In genomic region chr9:27150758-27151431, GRCh38 we compare ENCODE assay signal across 20 cellular contexts. TPM values are rescaled to one million over a fixed set of nuclear protein-coding genes. Genes with fewer than 3 reads are reported as not detected.
A peak's percentile ranks its signal among the peaks of the same experiment; 100 is the strongest.
DNase-seq lines count a peak whose midpoint lies in the region; ATAC-seq and TF ChIP-seq lines count a peak whose summit lies in the region.
"Had no signal": no experiment of that assay in that cellular context is flagged by ENCODE, and none has a peak within 500 bp of the region (broad histone marks: within the 10 kb centered on the region; RNA-seq: fewer than 3 reads in every experiment).

No MANE protein-coding gene starts in this region.

- H3K4me1 Mint-ChIP-seq in nephron progenitor cell, result no peaks in the 10 kb centered on the region
- H3K4me1 Mint-ChIP-seq: activated B cell treated with CpG ODN at 0.5 μM for 24 hours; CD8-positive, alpha-beta memory T cell had no signal

- peak overlapping the region; percentile 3 for H3K27ac Mint-ChIP-seq in nephron progenitor cell
- H3K27ac Mint-ChIP-seq: activated B cell treated with CpG ODN at 0.5 μM for 24 hours; T-helper 1 cell treated with Interleukin-12 subunit alpha and Interleukin-12 subunit beta and Interleukin-4 antibody, amounts not matched to agents 30 μg/mL and 1 μg/mL, for 36 hours had no signal

- H3K4me3 ChIP-seq in AG04450 (ENCODE audit: low read depth, low read length) (no peak overlapping the region), fibroblast of lung (replicated peaks in 1 of 4; ENCODE audit: control extremely low read depth in 1 of 4, insufficient read depth in 1 of 4, low read depth in 3 of 4, low read length in 4 of 4) (no peak overlapping the region), Karpas-422 (ENCODE audit: low read length) (no peak overlapping the region), body of pancreas (no peak overlapping the region)
- H3K4me3 ChIP-seq: A549, upper lobe of right lung had no signal

- H3K27me3 ChIP-seq in AG04450 (ENCODE audit: control insufficient read depth, insufficient read depth, low read length) (no peaks in the 10 kb centered on the region), fibroblast of lung (ENCODE audit: control insufficient read depth, insufficient read depth, low read length) (no peaks in the 10 kb centered on the region), Karpas-422 (ENCODE audit: low read length) (no peaks in the 10 kb centered on the region), body of pancreas (no peaks in the 10 kb centered on the region)
- H3K27me3 ChIP-seq: brain microvascular endothelial cell, neutrophil, upper lobe of right lung had no signal

- POLR2A ChIA-PET in AG04450 (lab: Yijun Ruan, JAX), result interaction anchor here (1.1 kb wide), 1 partner anchor 25 kb away, joined by 3 read pairs; no protein-coding TSS in a partner anchor
- POLR2A ChIA-PET in RWPE1 (lab: Yijun Ruan, JAX; ENCODE audit: low non-redundant PET), result no interaction called here

- no peaks in the 10 kb centered on the region for H4K20me1 ChIP-seq in fibroblast of lung (ENCODE audit: control insufficient read depth, extremely low read depth, insufficient read depth, low read length)
- H4K20me1 ChIP-seq in Karpas-422 (ENCODE audit: insufficient read depth, low read depth, low read length), result no peaks in the 10 kb centered on the region

- 61 to 65% methylated on average over 5 of the region's 5 CpGs for WGBS in body of pancreas, 2 donors

- no peak for ATAC-seq in body of pancreas
- ATAC-seq: A549, upper lobe of right lung had no signal

- H3K79me2 ChIP-seq in fibroblast of lung (ENCODE audit: control insufficient read depth, insufficient read depth, low read length) (no peaks in the 10 kb centered on the region), Karpas-422 (ENCODE audit: low read length) (no peaks in the 10 kb centered on the region)

- H2AFZ ChIP-seq in fibroblast of lung (ENCODE audit: low read length) (no peak overlapping the region), Karpas-422 (ENCODE audit: low read length) (no peak overlapping the region)

- H3K4me1 ChIP-seq in fibroblast of lung (ENCODE audit: control insufficient read depth, extremely low read depth, insufficient read depth, low read length) (peaks cover 6% of the 10 kb centered on the region), Karpas-422 (ENCODE audit: low read length) (no peaks in the 10 kb centered on the region), body of pancreas (no peaks in the 10 kb centered on the region)

- intact Hi-C loops in body of pancreas (cut with DNase I), result no loop called here

- H3K9me3 ChIP-seq in AG04450 (ENCODE audit: control insufficient read depth, insufficient read depth, low read length), result no peaks in the 10 kb centered on the region; the same call in 1 of the 2 replicates
- no peaks in the 10 kb centered on the region for H3K9me3 ChIP-seq in fibroblast of lung (ENCODE audit: control insufficient read depth, insufficient read depth, low read depth, low read length)
- H3K9me3 ChIP-seq in Karpas-422 (ENCODE audit: low read length), result no peaks in the 10 kb centered on the region
- H3K9me3 ChIP-seq in body of pancreas, result no peaks in the 10 kb centered on the region
- H3K9me3 ChIP-seq: A549, neutrophil, upper lobe of right lung had no signal

- H3K4me2 ChIP-seq in fibroblast of lung (ENCODE audit: extremely low read depth, insufficient read depth, low read length), result no peak overlapping the region
- no peak overlapping the region for H3K4me2 ChIP-seq in Karpas-422 (ENCODE audit: low read depth, low read length, poor library complexity, severe bottlenecking)

- H3K4me3 Mint-ChIP-seq in nephron progenitor cell, result no peak overlapping the region
- H3K4me3 Mint-ChIP-seq: activated B cell treated with CpG ODN at 0.5 μM for 24 hours; T-helper 1 cell treated with Interleukin-12 subunit alpha and Interleukin-12 subunit beta and Interleukin-4 antibody, amounts not matched to agents 30 μg/mL and 1 μg/mL, for 36 hours had no signal

- H3K9ac ChIP-seq in fibroblast of lung (ENCODE audit: insufficient read depth, low read length) (no peak overlapping the region), Karpas-422 (ENCODE audit: low read length) (no peak overlapping the region)

- H3K27me3 Mint-ChIP-seq in nephron progenitor cell (ENCODE audit: low read depth, poor library complexity), result no peaks in the 10 kb centered on the region

- TF ChIP-seq CTCF in AG04450 (IDR thresholded peaks at IDR 0.05; ENCODE audit: low read depth, low read length) (no peak), RWPE1 (conservative IDR thresholded peaks at IDR 0.05; ENCODE audit: low read depth) (no peak), fibroblast of lung (conservative IDR thresholded peaks at IDR 0.05 in 1 of 2, IDR thresholded peaks at IDR 0.05 in 1 of 2; ENCODE audit: low read depth in 1 of 2, low read length in 2 of 2) (no peak), nephron progenitor cell (IDR thresholded peaks at IDR 0.05) (no peak), GM20000 (IDR thresholded peaks at IDR 0.05; ENCODE audit: extremely low read depth, missing control alignments) (no peak), body of pancreas (IDR thresholded peaks at IDR 0.05) (no peak)

- H3K9me3 Mint-ChIP-seq in nephron progenitor cell, result no peaks in the 10 kb centered on the region
- H3K9me3 Mint-ChIP-seq: activated B cell treated with CpG ODN at 0.5 μM for 24 hours; CD8-positive, alpha-beta memory T cell; T-helper 1 cell treated with Interleukin-12 subunit alpha and Interleukin-12 subunit beta and Interleukin-4 antibody, amounts not matched to agents 30 μg/mL and 1 μg/mL, for 36 hours had no signal

- no peaks in the 10 kb centered on the region for H3K36me3 Mint-ChIP-seq in nephron progenitor cell (ENCODE audit: low read depth)
- H3K36me3 Mint-ChIP-seq: CD8-positive, alpha-beta memory T cell had no signal

- no peak for TF ChIP-seq POLR2A in body of pancreas (IDR thresholded peaks at IDR 0.05)

- no peaks in the 10 kb centered on the region for H3K36me3 ChIP-seq in fibroblast of lung (ENCODE audit: control insufficient read depth, insufficient read depth, low read length)
- no peaks in the 10 kb centered on the region for H3K36me3 ChIP-seq in Karpas-422 (ENCODE audit: insufficient read depth, low read length)
- no peaks in the 10 kb centered on the region for H3K36me3 ChIP-seq in body of pancreas (replicated peaks in 1 of 2; ENCODE audit: insufficient read depth in 1 of 2, low read depth in 2 of 2)
- H3K36me3 ChIP-seq: brain microvascular endothelial cell, neutrophil, upper lobe of right lung had no signal

- CTCF ChIA-PET in AG04450 (lab: Charles Lee), result no interaction called here
- CTCF ChIA-PET in RWPE1 (lab: Yijun Ruan, JAX), result interaction anchor here (0.7 kb wide), 1 partner anchor 94 kb away, joined by 4 read pairs; no protein-coding TSS in a partner anchor

- DNase-seq in AG04450 (ENCODE audit: low read depth, low spot score), result peak; percentile 41
- no peak for DNase-seq in RWPE1 (ENCODE audit: low spot score)
- peak; percentile 24 to 43 for DNase-seq in fibroblast of lung (ENCODE audit: low read depth in 2 of 2)
- DNase-seq in nephron progenitor cell, result no peak
- no peak for DNase-seq in Karpas-422
- no peak for DNase-seq in GM20000 (ENCODE audit: low spot score)
- DNase-seq in AG20443 (ENCODE audit: low spot score), result no peak
- no peak for DNase-seq in body of pancreas
- DNase-seq: activated B cell treated with CpG ODN at 0.5 μM for 24 hours; activated gamma-delta T cell treated with Interleukin-2 at 50 U/mL for 16 hours; CD8-positive, alpha-beta memory T cell; effector memory CD4-positive, alpha-beta T cell; KG1; NCI-H1105 treated with DMSO at 0.1 percent for 48 hours; stimulated activated CD4-positive, alpha-beta T cell treated with anti-CD3 and anti-CD28 coated beads, Interleukin-4, amount 100 ng/mL, for 4 hours; upper lobe of right lung had no signal

- H3K9me2 ChIP-seq in Karpas-422 (replicated peaks; ENCODE audit: insufficient read depth, low read length), result no peaks in the 10 kb centered on the region

- peak overlapping the region; percentile 21 for H3K27ac ChIP-seq in AG04450 (ENCODE audit: low read depth, low read length)
- peak overlapping the region; percentile 83 for H3K27ac ChIP-seq in RWPE1
- H3K27ac ChIP-seq in fibroblast of lung (ENCODE audit: insufficient read depth, low read length), result no peak overlapping the region
- H3K27ac ChIP-seq in Karpas-422 (ENCODE audit: low read length), result no peak overlapping the region
- no peak overlapping the region for H3K27ac ChIP-seq in body of pancreas
- H3K27ac ChIP-seq: A549, brain microvascular endothelial cell, neutrophil, upper lobe of right lung had no signal

RNA-seq across cellular contexts. Expression of gene TEK, which starts 41.9 kb away (rescaled TPM):
- polyA plus RNA-seq in AG04450 (2011; rRNA removed) (34.6 and 35.2 TPM in 2 replicates), fibroblast of lung (0.54 and 0.77 TPM in 2 replicates)
- 36.9 and 41.7 TPM in 2 replicates for polyA minus RNA-seq in AG04450 (2011; rRNA and poly(A)+ RNA removed)
- total RNA-seq in fibroblast of lung (0.51 and 1.8 TPM in 2 replicates), body of pancreas (1 to 10 TPM; 4.6 to 4.9 TPM)
- 0.35 and 0.70 TPM in 2 replicates for polyA plus RNA-seq in fibroblast of lung (2012)
- polyA minus RNA-seq in fibroblast of lung (ENCODE audit: low replicate concordance), result 1.2 TPM in 1 of 2 replicates, not detected in the other
- not detected in 2 replicates for total RNA-seq in Karpas-422 (2014; rRNA removed; shearing (Covaris generic); ENCODE audit: low replicate concordance)
- total RNA-seq: activated B cell treated with CpG ODN at 0.5 μM for 24 hours; CD8-positive, alpha-beta memory T cell had no signal
- polyA plus RNA-seq: CD8-positive, alpha-beta memory T cell had no signal

Comparison
In these comparisons a context has a peak if more than half of its experiments do, and no peak if none do; other contexts are left out.
1. DNase-seq: peak in AG04450 (single experiment) and fibroblast of lung (2 of 2); none in RWPE1 (single experiment), nephron progenitor cell (single experiment), Karpas-422 (single experiment), GM20000 (single experiment), AG20443 (single experiment) and body of pancreas (0 of 4).
2. H3K27ac ChIP-seq: peak in AG04450 (single experiment) and RWPE1 (single experiment); none in fibroblast of lung (single experiment), Karpas-422 (single experiment) and body of pancreas (0 of 4).